9 cellular contexts compared by ENCODE assay signal in the genomic region with DNA sequence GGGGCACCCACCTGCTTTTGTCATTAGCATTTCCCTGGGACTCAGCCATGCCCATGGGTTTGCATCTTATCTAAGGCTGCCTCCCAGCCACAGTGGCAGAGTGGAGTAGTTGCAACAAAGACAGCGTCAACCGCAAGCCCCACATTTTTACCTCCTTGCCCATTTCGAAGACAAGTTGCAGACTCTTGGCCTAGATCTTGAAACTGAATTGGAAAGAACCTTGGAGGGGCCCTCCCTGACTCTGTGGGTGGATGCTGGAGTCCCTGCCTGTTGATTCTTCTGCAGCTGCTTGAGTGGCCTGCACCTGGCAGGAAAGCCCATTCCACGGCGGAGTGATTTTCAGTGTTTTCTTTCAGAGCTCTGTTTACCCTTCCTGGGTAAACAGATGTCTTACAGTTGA.
DNase-seq lines count a peak whose midpoint lies in the region; ATAC-seq, FAIRE-seq and TF ChIP-seq lines count a peak whose summit lies in the region.
"Had no signal": no experiment of that assay in that cellular context is flagged by ENCODE, and none has a peak within 500 bp of the region (broad histone marks: within the 10 kb centered on the region; RNA-seq: fewer than 3 reads in every experiment).

No MANE protein-coding gene starts in this region.

- peak overlapping the region; percentile 39 to 87 (median 72) for H3K4me2 ChIP-seq in BLaER1 treated with 17β-estradiol and CSF1 and Interleukin-3, amounts not matched to agents 10 nM and 100 nM
- 0 out of 2 replicates have a peak overlapping the region, but pooled peaks have one; percentile 23 for H3K4me2 ChIP-seq in PC-9
- H3K4me2 ChIP-seq in smooth muscle cell: no peak overlapping the region

- POLR2A ChIA-PET in PC-9 (lab: Charles Lee; ENCODE audit: unreplicated experiment): no interaction called here

- intact Hi-C loops in PC-9 (cut with micrococcal nuclease; ENCODE audit: unreplicated experiment): no loop called here

- BruUV-seq in PC-9 (replicated peaks; lab: Mats Ljungman, UMichigan): no TSS peak

- CTCF ChIA-PET in PC-9 (lab: Charles Lee): no interaction called here

- H3K4me3 ChIP-seq in BLaER1 treated with 17β-estradiol and CSF1 and Interleukin-3, amounts not matched to agents 10 nM and 100 nM: peak overlapping the region in 2 of 10 experiments; percentile 16 to 19; a peak in 1 of 20 replicates
- H3K4me3 ChIP-seq in PC-9 (no peak overlapping the region), smooth muscle cell (no peak overlapping the region)
- H3K4me3 ChIP-seq: esophagus muscularis mucosa had no signal

- no peaks in the 10 kb centered on the region for H3K79me2 ChIP-seq in PC-9 (ENCODE audit: low read depth)
- no peaks in the 10 kb centered on the region for H3K79me2 ChIP-seq in smooth muscle cell (ENCODE audit: low read depth)

- peaks cover 0 to 18% (median 0%) of the 10 kb centered on the region in 11 experiments; a peak in 5 of 22 replicates for H3K36me3 ChIP-seq in BLaER1 treated with 17β-estradiol and CSF1 and Interleukin-3, amounts not matched to agents 10 nM and 100 nM
- no peaks in the 10 kb centered on the region for H3K36me3 ChIP-seq in PC-9 (ENCODE audit: low read depth)
- no peaks in the 10 kb centered on the region for H3K36me3 ChIP-seq in smooth muscle cell (ENCODE audit: low read depth)
- H3K36me3 ChIP-seq: esophagus muscularis mucosa had no signal

- WGBS in smooth muscle cell (ENCODE audit: low lambda C conversion rate): 91% methylated on average over 5 of the region's 5 CpGs

- no peak for TF ChIP-seq POLR2A in H54 (IDR thresholded peaks at IDR 0.05; ENCODE audit: low read depth, low read length)

- peaks cover 21 to 36% (median 28%) of the 10 kb centered on the region in 11 experiments for H3K9me3 ChIP-seq in BLaER1 treated with 17β-estradiol and CSF1 and Interleukin-3, amounts not matched to agents 10 nM and 100 nM (replicated peaks in 1 of 11)
- H3K9me3 ChIP-seq in PC-9 (ENCODE audit: insufficient read depth, low read depth) (no peaks in the 10 kb centered on the region), smooth muscle cell (replicated peaks; ENCODE audit: low read depth) (no peaks in the 10 kb centered on the region)

- H4K20me1 ChIP-seq in BLaER1 treated with 17β-estradiol and CSF1 and Interleukin-3, amounts not matched to agents 10 nM and 100 nM: no peaks in the 10 kb centered on the region
- H4K20me1 ChIP-seq in PC-9 (ENCODE audit: insufficient read depth) (no peaks in the 10 kb centered on the region), smooth muscle cell (ENCODE audit: low read depth) (no peaks in the 10 kb centered on the region)

- no peaks in the 10 kb centered on the region for H3K9me2 ChIP-seq in PC-9 (ENCODE audit: insufficient read depth)

- no peak for FAIRE-seq in H54 (lab: Jason Lieb, UNC)

- TF ChIP-seq CTCF in PC-9 (conservative IDR thresholded peaks at IDR 0.05) (no peak), smooth muscle cell (IDR thresholded peaks at IDR 0.05; ENCODE audit: borderline replicate concordance, insufficient read depth, poor library complexity, severe bottlenecking) (no peak)

- H3K9ac ChIP-seq in BLaER1 treated with 17β-estradiol and CSF1 and Interleukin-3, amounts not matched to agents 10 nM and 100 nM: peak overlapping the region in 5 of 11 experiments; percentile 22 to 74 (median 71); a peak in 9 of 22 replicates
- H3K9ac ChIP-seq in smooth muscle cell (ENCODE audit: low read depth): no peak overlapping the region

- ATAC-seq in GM18517 (IDR thresholded peaks at IDR 0.05; ENCODE audit: unreplicated experiment) (peak; percentile 60), HG02623 (IDR thresholded peaks at IDR 0.05; ENCODE audit: unreplicated experiment) (peak; percentile 77)

- H3K27ac ChIP-seq in BLaER1 treated with 17β-estradiol and CSF1 and Interleukin-3, amounts not matched to agents 10 nM and 100 nM: peak overlapping the region in 7 of 11 experiments; percentile 2 to 90 (median 79); a peak in 12 of 22 replicates
- H3K27ac ChIP-seq in PC-9 (peak overlapping the region; percentile 79), smooth muscle cell (ENCODE audit: low read depth) (no peak overlapping the region)
- H3K27ac ChIP-seq: esophagus muscularis mucosa had no signal

- peaks cover 0 to 12% (median 0%) of the 10 kb centered on the region in 11 experiments; a peak in 2 of 22 replicates for H3K27me3 ChIP-seq in BLaER1 treated with 17β-estradiol and CSF1 and Interleukin-3, amounts not matched to agents 10 nM and 100 nM
- no peaks in the 10 kb centered on the region for H3K27me3 ChIP-seq in PC-9 (ENCODE audit: insufficient read depth, low read depth)
- H3K27me3 ChIP-seq in smooth muscle cell (ENCODE audit: low read depth): peaks cover 7% of the 10 kb centered on the region

- no peak overlapping the region for H2AFZ ChIP-seq in PC-9
- no peak overlapping the region for H2AFZ ChIP-seq in smooth muscle cell (ENCODE audit: low read depth)

- H3K4me1 ChIP-seq in BLaER1 treated with 17β-estradiol and CSF1 and Interleukin-3, amounts not matched to agents 10 nM and 100 nM: peaks cover 8 to 91% (median 47%) of the 10 kb centered on the region in 10 experiments; a peak in 19 of 20 replicates
- H3K4me1 ChIP-seq in PC-9 (replicated peaks; ENCODE audit: insufficient read depth): peaks cover 14% of the 10 kb centered on the region; the same call in 1 of the 2 replicates
- no peaks in the 10 kb centered on the region for H3K4me1 ChIP-seq in smooth muscle cell (ENCODE audit: low read depth)
- H3K4me1 ChIP-seq: esophagus muscularis mucosa had no signal

- DNase-seq in PC-9: no peak
- no peak for DNase-seq in pons (ENCODE audit: low spot score)
- no peak for DNase-seq in NCI-H2227 treated with DMSO at 0.1 percent for 48 hours (lab: John Stamatoyannopoulos, UW)
- DNase-seq in smooth muscle cell (lab: John Stamatoyannopoulos, UW; ENCODE audit: unreplicated experiment): no peak
- no peak for DNase-seq in H54 (ENCODE audit: insufficient read length, low spot score)

- H3F3A ChIP-seq in PC-9 (ENCODE audit: insufficient read depth, low read depth): no peaks in the 10 kb centered on the region
- no peaks in the 10 kb centered on the region for H3F3A ChIP-seq in smooth muscle cell (ENCODE audit: low read depth)
